Comparison of ENCODE assay signal across 8 cellular contexts in genomic region chr16:80540516-80541305, GRCh38. TPM values are rescaled to one million over a fixed set of nuclear protein-coding genes. Genes with fewer than 3 reads are reported as not detected.
DNase-seq lines count a peak whose midpoint lies in the region; ATAC-seq and TF ChIP-seq lines count a peak whose summit lies in the region.

Gene DYNLRB2 (plus strand): TSS chr16:80540993. CDS start chr16:80541077, 84 bp downstream.

- H3K36me3 Mint-ChIP-seq in nephron progenitor cell (ENCODE audit: low read depth), result no peaks in the 10 kb centered on the region

- peaks cover 59% of the 10 kb centered on the region for H3K27me3 ChIP-seq in HUES6 (ENCODE audit: control insufficient read depth, insufficient read depth, low read length)

- peaks cover 92% of the 10 kb centered on the region for H3K27me3 Mint-ChIP-seq in nephron progenitor cell (ENCODE audit: low read depth, poor library complexity)

- H3K27ac ChIP-seq in HUES6 (ENCODE audit: low read depth, low read length), result peak within 1 kb of the TSS; percentile 30; the same call in 1 of the 2 replicates

- H3K27ac Mint-ChIP-seq in nephron progenitor cell, result no peak within 1 kb of the TSS

- TF ChIP-seq CTCF in foreskin fibroblast (IDR thresholded peaks at IDR 0.05; ENCODE audit: low read depth, low read length) (no peak), nephron progenitor cell (IDR thresholded peaks at IDR 0.05) (no peak)

- peaks cover 14% of the 10 kb centered on the region for H3K4me1 Mint-ChIP-seq in nephron progenitor cell

- H3K4me3 ChIP-seq in HUES6 (ENCODE audit: low read depth, low read length) (peak within 1 kb of the TSS; percentile 75), foreskin fibroblast (ENCODE audit: low read depth in 1 of 2, low read length in 2 of 2) (peak within 1 kb of the TSS; percentile 73 to 83)

- DNase-seq in Caki2 (ENCODE audit: low read depth), result peak; percentile 95
- DNase-seq in RPMI8226, result peak; percentile 91
- DNase-seq in activated gamma-delta T cell treated with anti-CD3 and anti-CD28 coated beads, Interleukin-2, amount 50 U/mL, for 16 hours (ENCODE audit: low read depth), result peak; percentile 82
- DNase-seq in foreskin fibroblast, result peak; percentile 91 to 96
- peak; percentile 87 for DNase-seq in nephron progenitor cell
- DNase-seq in stimulated activated naive CD8-positive, alpha-beta T cell treated with anti-CD3 and anti-CD28 coated beads, Interleukin-15, Interleukin-2, amounts not matched to agents 100 U/mL and 50 U/mL, for 24 hours, result peak; percentile 93

- H3K9ac ChIP-seq in HUES6 (ENCODE audit: low read length), result peak within 1 kb of the TSS; percentile 63

- H3K36me3 ChIP-seq in HUES6 (ENCODE audit: control insufficient read depth, insufficient read depth, low read length), result no peaks in the 10 kb centered on the region

- in situ Hi-C loops in Caki2 (cut with HindIII; ENCODE audit: low pct_unique_long_range_greater_than_20kb, low sequenced_read_pairs), result no loop called here

- peak within 1 kb of the TSS; percentile 88 for H3K4me3 Mint-ChIP-seq in nephron progenitor cell

- no peaks in the 10 kb centered on the region for H3K4me1 ChIP-seq in HUES6 (ENCODE audit: control insufficient read depth, insufficient read depth, low read length)

- ATAC-seq in GM21381 (IDR thresholded peaks at IDR 0.05; ENCODE audit: unreplicated experiment), result peak; percentile 99
- peak; percentile 90 for ATAC-seq in stimulated activated naive CD8-positive, alpha-beta T cell treated with anti-CD3 and anti-CD28 coated beads, Interleukin-15, Interleukin-2, amounts not matched to agents 100 U/mL and 50 U/mL, for 24 hours

- peaks cover 11% of the 10 kb centered on the region for H3K9me3 Mint-ChIP-seq in nephron progenitor cell

- H3K9me3 ChIP-seq in HUES6 (ENCODE audit: control insufficient read depth, insufficient read depth, low read depth, low read length), result no peaks in the 10 kb centered on the region; the same call in 1 of the 2 replicates

RNA-seq across cellular contexts. Expression of gene DYNLRB2, which starts in this region (rescaled TPM):
- 3.5 TPM in 1 of 2 replicates, not detected in the other for total RNA-seq in Caki2 (2014; rRNA removed; shearing (Covaris generic); ENCODE audit: low replicate concordance)

Comparison
In these comparisons a context has a peak if more than half of its experiments do, and no peak if none do; other contexts are left out.
1. Peak in every context shown above with its lines: DNase-seq, ATAC-seq, H3K4me3 ChIP-seq and H3K27ac ChIP-seq.